ENCODE assay signal across 1 cellular context in the genomic region with DNA sequence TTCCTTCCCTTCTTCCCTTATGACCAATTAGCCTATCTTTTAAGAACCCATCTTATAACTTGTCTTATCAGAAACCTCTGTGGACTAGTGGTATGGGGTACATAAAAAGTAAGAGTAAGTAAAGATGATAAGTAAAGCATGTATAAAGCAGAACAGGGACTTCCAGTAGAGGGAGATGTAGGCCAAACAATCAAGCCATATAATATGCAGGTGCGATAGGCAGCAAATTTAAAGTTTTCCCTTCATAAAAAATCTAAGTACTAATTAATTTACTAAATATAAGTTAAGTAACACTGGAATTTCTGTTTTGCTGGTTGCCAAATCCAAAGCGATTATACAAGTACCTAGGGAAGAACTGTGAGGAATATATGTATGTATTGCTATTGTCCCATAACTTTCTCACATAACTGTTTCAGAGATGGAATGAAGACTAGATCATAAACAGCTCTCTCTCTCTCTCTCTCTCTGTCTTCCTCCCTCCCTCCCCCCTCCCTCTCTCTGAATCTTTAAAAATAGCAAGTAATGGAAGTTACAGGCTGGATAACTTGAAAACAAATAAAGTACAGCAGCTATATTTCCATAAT.
TF ChIP-seq lines count a peak whose summit lies in the region.

No MANE protein-coding gene starts in this region.

TF ChIP-seq in neural cell, 6 proteins besides CTCF, POLR2A, EP300 and RAD21:
- TF ChIP-seq, protein P1, sequence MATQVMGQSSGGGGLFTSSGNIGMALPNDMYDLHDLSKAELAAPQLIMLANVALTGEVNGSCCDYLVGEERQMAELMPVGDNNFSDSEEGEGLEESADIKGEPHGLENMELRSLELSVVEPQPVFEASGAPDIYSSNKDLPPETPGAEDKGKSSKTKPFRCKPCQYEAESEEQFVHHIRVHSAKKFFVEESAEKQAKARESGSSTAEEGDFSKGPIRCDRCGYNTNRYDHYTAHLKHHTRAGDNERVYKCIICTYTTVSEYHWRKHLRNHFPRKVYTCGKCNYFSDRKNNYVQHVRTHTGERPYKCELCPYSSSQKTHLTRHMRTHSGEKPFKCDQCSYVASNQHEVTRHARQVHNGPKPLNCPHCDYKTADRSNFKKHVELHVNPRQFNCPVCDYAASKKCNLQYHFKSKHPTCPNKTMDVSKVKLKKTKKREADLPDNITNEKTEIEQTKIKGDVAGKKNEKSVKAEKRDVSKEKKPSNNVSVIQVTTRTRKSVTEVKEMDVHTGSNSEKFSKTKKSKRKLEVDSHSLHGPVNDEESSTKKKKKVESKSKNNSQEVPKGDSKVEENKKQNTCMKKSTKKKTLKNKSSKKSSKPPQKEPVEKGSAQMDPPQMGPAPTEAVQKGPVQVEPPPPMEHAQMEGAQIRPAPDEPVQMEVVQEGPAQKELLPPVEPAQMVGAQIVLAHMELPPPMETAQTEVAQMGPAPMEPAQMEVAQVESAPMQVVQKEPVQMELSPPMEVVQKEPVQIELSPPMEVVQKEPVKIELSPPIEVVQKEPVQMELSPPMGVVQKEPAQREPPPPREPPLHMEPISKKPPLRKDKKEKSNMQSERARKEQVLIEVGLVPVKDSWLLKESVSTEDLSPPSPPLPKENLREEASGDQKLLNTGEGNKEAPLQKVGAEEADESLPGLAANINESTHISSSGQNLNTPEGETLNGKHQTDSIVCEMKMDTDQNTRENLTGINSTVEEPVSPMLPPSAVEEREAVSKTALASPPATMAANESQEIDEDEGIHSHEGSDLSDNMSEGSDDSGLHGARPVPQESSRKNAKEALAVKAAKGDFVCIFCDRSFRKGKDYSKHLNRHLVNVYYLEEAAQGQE (IDR thresholded peaks at IDR 0.05; ENCODE audit: borderline replicate concordance) = no peak
- TF ChIP-seq SMC3 (conservative IDR thresholded peaks at IDR 0.05; ENCODE audit: poor library complexity) = peak; percentile 66
